ENCODE assay signal across 12 cellular contexts in genomic region chr10:76324283-76324682, GRCh38.
A peak's percentile ranks its signal among the peaks of the same experiment; 100 is the strongest.
DNase-seq lines count a peak whose midpoint lies in the region; ATAC-seq and TF ChIP-seq lines count a peak whose summit lies in the region.
"Had no signal": no experiment of that assay in that cellular context is flagged by ENCODE, and none has a peak within 500 bp of the region (broad histone marks: within the 10 kb centered on the region; RNA-seq: fewer than 3 reads in every experiment).

No MANE protein-coding gene starts in this region.

- intact Hi-C loops in left ventricle myocardium inferior (cut with micrococcal nuclease): no loop called here
- intact Hi-C loops in prostate gland (cut with DNase I): no loop called here

- no peak overlapping the region for H3K27ac Mint-ChIP-seq in GM23338
- H3K27ac Mint-ChIP-seq: activated naive CD8-positive, alpha-beta T cell; dendritic cell treated with granulocyte-macrophage colony-stimulating factor and Interleukin-4, amounts not matched to agents 40 ng/mL and 50 ng/mL, for 4 days had no signal

- DNase-seq in GM23338 (ENCODE audit: low spot score): no peak
- DNase-seq in NCI-H446 (lab: John Stamatoyannopoulos, UW): peak; percentile 54 to 85
- peak; percentile 35 for DNase-seq in left ventricle myocardium inferior
- DNase-seq in prostate gland (ENCODE audit: low spot score): peak; percentile 86
- no peak for DNase-seq in stimulated activated naive CD4-positive, alpha-beta T cell treated with Interleukin-2 at 50 U/mL for 16 hours (lab: John Stamatoyannopoulos, UW)
- DNase-seq in MV-4-11 (lab: John Stamatoyannopoulos, UW): no peak
- DNase-seq: foreskin fibroblast had no signal

- TF ChIP-seq CTCF in GM23338 (conservative IDR thresholded peaks at IDR 0.05; ENCODE audit: low read depth in 2 of 2): no peak
- TF ChIP-seq CTCF in left ventricle myocardium inferior (IDR thresholded peaks at IDR 0.05; ENCODE audit: borderline replicate concordance): no peak
- no peak for TF ChIP-seq CTCF in prostate gland (IDR thresholded peaks at IDR 0.05)

- H3K9me3 ChIP-seq in left ventricle myocardium inferior (replicated peaks) (no peaks in the 10 kb centered on the region), prostate gland (no peaks in the 10 kb centered on the region)

- H3K4me2 ChIP-seq in GM23338: no peak overlapping the region

- no peaks in the 10 kb centered on the region for H4K20me1 ChIP-seq in GM23338 (replicated peaks; ENCODE audit: insufficient read depth)

- no peak for TF ChIP-seq POLR2A in prostate gland (IDR thresholded peaks at IDR 0.05)

- no peaks in the 10 kb centered on the region for H3K27me3 ChIP-seq in GM23338 (ENCODE audit: insufficient read depth)
- H3K27me3 ChIP-seq in left ventricle myocardium inferior (ENCODE audit: low read depth): no peaks in the 10 kb centered on the region
- H3K27me3 ChIP-seq in prostate gland (replicated peaks; ENCODE audit: insufficient read depth): no peaks in the 10 kb centered on the region

- ATAC-seq in GM23338 (no peak), GM19452 (IDR thresholded peaks at IDR 0.05; ENCODE audit: unreplicated experiment) (no peak), HG03175 (IDR thresholded peaks at IDR 0.05; ENCODE audit: unreplicated experiment) (no peak)

- H3K4me1 Mint-ChIP-seq in GM23338: no peaks in the 10 kb centered on the region

- no peak overlapping the region for H3K4me3 Mint-ChIP-seq in GM23338
- H3K4me3 Mint-ChIP-seq: activated naive CD8-positive, alpha-beta T cell; dendritic cell treated with granulocyte-macrophage colony-stimulating factor and Interleukin-4, amounts not matched to agents 40 ng/mL and 50 ng/mL, for 4 days had no signal

- H3K27me3 Mint-ChIP-seq in GM23338 (ENCODE audit: insufficient read depth, low read depth, poor library complexity): no peaks in the 10 kb centered on the region
- H3K27me3 Mint-ChIP-seq: activated naive CD8-positive, alpha-beta T cell; dendritic cell treated with granulocyte-macrophage colony-stimulating factor and Interleukin-4, amounts not matched to agents 40 ng/mL and 50 ng/mL, for 4 days had no signal

- H3K4me3 ChIP-seq in GM23338 (no peak overlapping the region), left ventricle myocardium inferior (no peak overlapping the region), prostate gland (no peak overlapping the region)

- 11% methylated on average over 6 of the region's 6 CpGs for WGBS in prostate gland

- H3K9me2 ChIP-seq in GM23338 (ENCODE audit: insufficient read depth): 0 out of 2 replicates have a peak, but pooled peaks cover 3% of the 10 kb centered on the region

- no peaks in the 10 kb centered on the region for H3F3A ChIP-seq in GM23338 (replicated peaks; ENCODE audit: low read depth)

- no peaks in the 10 kb centered on the region for H3K79me2 ChIP-seq in GM23338 (replicated peaks; ENCODE audit: insufficient read depth)

- no peaks in the 10 kb centered on the region for H3K36me3 ChIP-seq in GM23338 (ENCODE audit: insufficient read depth)
- H3K36me3 ChIP-seq in left ventricle myocardium inferior: no peaks in the 10 kb centered on the region
- no peaks in the 10 kb centered on the region for H3K36me3 ChIP-seq in prostate gland

- H3K9me3 Mint-ChIP-seq in GM23338: no peaks in the 10 kb centered on the region
- H3K9me3 Mint-ChIP-seq: dendritic cell treated with granulocyte-macrophage colony-stimulating factor and Interleukin-4, amounts not matched to agents 40 ng/mL and 50 ng/mL, for 4 days had no signal

- H3K4me1 ChIP-seq in GM23338 (ENCODE audit: insufficient read depth): no peaks in the 10 kb centered on the region
- peaks cover 10% of the 10 kb centered on the region for H3K4me1 ChIP-seq in left ventricle myocardium inferior
- no peaks in the 10 kb centered on the region for H3K4me1 ChIP-seq in prostate gland (replicated peaks)

- peak overlapping the region; percentile 48; the same call in 1 of the 2 replicates for H2AFZ ChIP-seq in GM23338

- H3K27ac ChIP-seq in GM23338 (ENCODE audit: low read depth) (no peak overlapping the region), left ventricle myocardium inferior (replicated peaks) (peak overlapping the region; percentile 53), prostate gland (peak overlapping the region; percentile 45 to 59)
- H3K27ac ChIP-seq: C4-2B had no signal

- H3K36me3 Mint-ChIP-seq in GM23338 (ENCODE audit: low read depth): no peaks in the 10 kb centered on the region
- H3K36me3 Mint-ChIP-seq: activated naive CD8-positive, alpha-beta T cell had no signal

TF ChIP-seq in GM23338, 12 proteins besides CTCF, POLR2A, EP300 and RAD21 (continues in another document):
- no peak for TF ChIP-seq REST (IDR thresholded peaks at IDR 0.05; ENCODE audit: unreplicated experiment)
- TF ChIP-seq ZNF331 (CRISPR knock-in tag; IDR thresholded peaks at IDR 0.05; ENCODE audit: low read depth): no peak
- TF ChIP-seq ETS1 (IDR thresholded peaks at IDR 0.05): no peak
- TF ChIP-seq JUNB (IDR thresholded peaks at IDR 0.05; ENCODE audit: unreplicated experiment): no peak
- no peak for TF ChIP-seq CREB1 (CRISPR knock-in tag; IDR thresholded peaks at IDR 0.05; ENCODE audit: low read depth)

Comparison
In these comparisons a context has a peak if more than half of its experiments do, and no peak if none do; other contexts are left out.
1. DNase-seq: peak in NCI-H446 (2 of 2), left ventricle myocardium inferior (single experiment) and prostate gland (single experiment); none in GM23338 (single experiment), stimulated activated naive CD4-positive, alpha-beta T cell treated with Interleukin-2 at 50 U/mL for 16 hours (single experiment) and MV-4-11 (single experiment).